In genomic region chr14:104211741-104212140, GRCh38 we compare ENCODE assay signal across 17 cellular contexts.
DNase-seq lines count a peak whose midpoint lies in the region; ATAC-seq and TF ChIP-seq lines count a peak whose summit lies in the region.
"Had no signal": no experiment of that assay in that cellular context is flagged by ENCODE, and none has a peak within 500 bp of the region (broad histone marks: within the 10 kb centered on the region; RNA-seq: fewer than 3 reads in every experiment).

No MANE protein-coding gene starts in this region.

- H3K4me3 ChIP-seq in neural progenitor cell, result no peak overlapping the region
- H3K4me3 ChIP-seq: GM12878, GM23248 had no signal

- H3F3A ChIP-seq in neural progenitor cell (ENCODE audit: low read depth), result no peaks in the 10 kb centered on the region

- TF ChIP-seq CTCF in brain (conservative IDR thresholded peaks at IDR 0.05) (no peak), neural progenitor cell (IDR thresholded peaks at IDR 0.05) (no peak)

- H3K27me3 Mint-ChIP-seq in brain (peaks cover 4% of the 10 kb centered on the region), neural progenitor cell (ENCODE audit: insufficient read depth, low read depth) (peaks cover 25% of the 10 kb centered on the region)

- no peaks in the 10 kb centered on the region for H4K20me1 ChIP-seq in neural progenitor cell (ENCODE audit: low read depth)

- intact Hi-C loops in left ventricle myocardium superior (cut with micrococcal nuclease), result no loop called here
- intact Hi-C loops in left cardiac atrium (cut with DNase I), result no loop called here

- no peaks in the 10 kb centered on the region for H3K9me3 ChIP-seq in neural progenitor cell (ENCODE audit: low read depth)
- H3K9me3 ChIP-seq: Caco-2 had no signal

- H3K9me3 Mint-ChIP-seq in brain (peaks cover 0 to 4% (median 0%) of the 10 kb centered on the region in 5 experiments), neural progenitor cell (no peaks in the 10 kb centered on the region)
- H3K9me3 Mint-ChIP-seq: CD4-positive, alpha-beta memory T cell had no signal

- H3K4me3 Mint-ChIP-seq in brain (no peak overlapping the region), neural progenitor cell (peak overlapping the region; percentile 30)
- H3K4me3 Mint-ChIP-seq: CD4-positive, alpha-beta memory T cell had no signal

- no peak overlapping the region for H3K9ac ChIP-seq in neural progenitor cell
- H3K9ac ChIP-seq: GM23248 had no signal

- no peak overlapping the region for H3K27ac ChIP-seq in neural progenitor cell
- H3K27ac ChIP-seq: GM23248 had no signal

- peak; percentile 1 for DNase-seq in left ventricle myocardium superior
- DNase-seq in left cardiac atrium, result no peak
- DNase-seq in neural progenitor cell (ENCODE audit: low spot score), result no peak
- DNase-seq in NCI-H510A (lab: John Stamatoyannopoulos, UW), result no peak
- no peak for DNase-seq in D341Med (ENCODE audit: low spot score)
- DNase-seq: C1 segment of cervical spinal cord, Caco-2, DMS 273 treated with DMSO at 0.1 percent for 48 hours, DMS79, EL, GDM1, GM23248, H7, HCEC 1CT had no signal

- no peaks in the 10 kb centered on the region for H3K79me2 ChIP-seq in neural progenitor cell (ENCODE audit: low read depth)

- H3K27ac Mint-ChIP-seq in brain (peak overlapping the region in 3 of 5 experiments; percentile 35 to 98 (median 90)), neural progenitor cell (peak overlapping the region; percentile 66)

- H3K36me3 Mint-ChIP-seq in brain (no peaks in the 10 kb centered on the region), neural progenitor cell (no peaks in the 10 kb centered on the region)
- H3K36me3 Mint-ChIP-seq: CD4-positive, alpha-beta memory T cell had no signal

- no peak overlapping the region for H3K4me2 ChIP-seq in neural progenitor cell

- no peak overlapping the region for H2AFZ ChIP-seq in neural progenitor cell (replicated peaks)
- H2AFZ ChIP-seq: GM23248 had no signal

- ATAC-seq in left ventricle myocardium superior, result no peak
- ATAC-seq in left cardiac atrium, result no peak
- ATAC-seq: GM12878 had no signal

- no peaks in the 10 kb centered on the region for H3K4me1 ChIP-seq in neural progenitor cell
- H3K4me1 ChIP-seq: Caco-2 had no signal

- no peaks in the 10 kb centered on the region for H3K36me3 ChIP-seq in neural progenitor cell

- no peaks in the 10 kb centered on the region for H3K27me3 ChIP-seq in neural progenitor cell

- H3K4me1 Mint-ChIP-seq in brain (peaks cover 46% of the 10 kb centered on the region), neural progenitor cell (peaks cover 7% of the 10 kb centered on the region)
- H3K4me1 Mint-ChIP-seq: CD4-positive, alpha-beta memory T cell had no signal
